Comparison of ENCODE assay signal across 10 cellular contexts in the genomic region with DNA sequence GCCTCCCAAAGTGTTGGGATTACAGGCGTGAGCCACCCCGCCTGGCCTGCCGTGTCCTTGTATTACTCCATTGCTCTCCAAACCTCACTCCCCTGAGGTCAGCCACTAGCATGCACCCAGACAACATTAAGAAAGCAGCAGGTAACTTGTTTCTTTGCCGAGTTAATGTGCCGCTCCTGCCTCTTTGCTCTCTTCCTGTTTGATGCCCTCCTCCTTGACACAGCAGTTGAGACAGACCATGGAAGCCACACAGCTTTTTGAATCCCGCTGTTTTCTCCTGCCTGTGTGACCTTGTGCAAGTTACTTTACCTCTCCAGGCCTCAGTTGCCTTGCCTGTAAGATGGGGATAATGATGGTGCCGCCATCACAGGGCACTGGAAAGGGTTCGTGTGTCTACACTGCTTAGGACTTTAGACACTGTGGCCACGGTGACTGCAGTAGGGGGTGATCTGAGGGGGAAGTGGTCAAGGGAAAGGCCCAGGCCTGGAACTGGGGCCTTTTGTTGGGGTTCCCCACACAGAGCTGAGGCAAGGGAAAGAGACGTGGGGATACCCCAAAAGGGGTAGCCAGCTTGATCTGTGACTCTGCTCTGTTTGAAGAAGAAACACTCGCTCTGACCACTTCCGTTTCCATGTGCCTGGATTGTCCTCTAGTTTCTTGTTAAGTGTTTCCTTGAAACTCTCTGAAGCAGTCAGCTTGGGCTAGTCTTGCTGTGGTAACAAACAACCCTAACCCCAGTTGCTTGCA.
A peak's percentile ranks its signal among the peaks of the same experiment; 100 is the strongest.
DNase-seq lines count a peak whose midpoint lies in the region; ATAC-seq lines count a peak whose summit lies in the region.
"Had no signal": no experiment of that assay in that cellular context is flagged by ENCODE, and none has a peak within 500 bp of the region (broad histone marks: within the 10 kb centered on the region; RNA-seq: fewer than 3 reads in every experiment).

No MANE protein-coding gene starts in this region.

- H3K9me3 ChIP-seq in naive thymus-derived CD4-positive, alpha-beta T cell (ENCODE audit: control insufficient read depth in 2 of 3, low read length in 3 of 3): no peaks in the 10 kb centered on the region
- H3K9me3 ChIP-seq: uterus had no signal

- no peak for DNase-seq in naive thymus-derived CD4-positive, alpha-beta T cell
- DNase-seq in HK-2 (ENCODE audit: unreplicated experiment) (no peak), dedifferentiated amniotic fluid mesenchymal stem cell (ENCODE audit: extremely low spot score) (no peak), NCI-H2171 treated with DMSO at 0.1 percent for 48 hours (lab: John Stamatoyannopoulos, UW) (no peak), left lobe of liver (ENCODE audit: low spot score) (no peak)
- DNase-seq: GDM1, uterus had no signal

- no peak overlapping the region for H3K27ac ChIP-seq in naive thymus-derived CD4-positive, alpha-beta T cell (ENCODE audit: low read depth, low read length)
- H3K27ac ChIP-seq: uterus had no signal

- no peak overlapping the region for H3K4me3 ChIP-seq in naive thymus-derived CD4-positive, alpha-beta T cell (ENCODE audit: low read length)
- H3K4me3 ChIP-seq: uterus had no signal

- POLR2A ChIA-PET in naive thymus-derived CD4-positive, alpha-beta T cell (lab: Charles Lee): interaction anchor here (0.6 to 1.6 kb wide), 2 partner anchors 14 to 302 kb away, joined by 3 to 4 read pairs; no protein-coding TSS in a partner anchor

- CTCF ChIA-PET in naive thymus-derived CD4-positive, alpha-beta T cell (lab: Charles Lee): interaction anchor here (0.9 kb wide), 1 partner anchor 19 kb away, joined by 3 read pairs; no protein-coding TSS in a partner anchor

- ATAC-seq in GM18858 (IDR thresholded peaks at IDR 0.05; ENCODE audit: unreplicated experiment) (peak; percentile 57), GM21717 (IDR thresholded peaks at IDR 0.05; ENCODE audit: unreplicated experiment) (peak; percentile 51), HG03565 (IDR thresholded peaks at IDR 0.05; ENCODE audit: unreplicated experiment) (peak; percentile 47), left lobe of liver (no peak)
- peak; percentile 46 for ATAC-seq in naive thymus-derived CD4-positive, alpha-beta T cell

- no peaks in the 10 kb centered on the region for H3K36me3 ChIP-seq in naive thymus-derived CD4-positive, alpha-beta T cell (ENCODE audit: control insufficient read depth in 2 of 3, insufficient read depth in 3 of 3, low read length in 3 of 3)
- H3K36me3 ChIP-seq: uterus had no signal

- H3K27me3 ChIP-seq in naive thymus-derived CD4-positive, alpha-beta T cell (ENCODE audit: control insufficient read depth in 2 of 2, insufficient read depth in 2 of 2, low read length in 2 of 2): no peaks in the 10 kb centered on the region
- H3K27me3 ChIP-seq: uterus had no signal

- peak overlapping the region; percentile 7 to 83 (median 60) for H3K4me3 Mint-ChIP-seq in naive thymus-derived CD4-positive, alpha-beta T cell

- H3K27me3 Mint-ChIP-seq in naive thymus-derived CD4-positive, alpha-beta T cell: peaks cover 0 to 17% (median 0%) of the 10 kb centered on the region in 5 donors

- H3K4me1 ChIP-seq in naive thymus-derived CD4-positive, alpha-beta T cell (ENCODE audit: control insufficient read depth in 2 of 2, insufficient read depth in 2 of 2, low read length in 2 of 2): peaks cover 66 to 81% of the 10 kb centered on the region in 2 donors

- H3K27ac Mint-ChIP-seq in naive thymus-derived CD4-positive, alpha-beta T cell: peak overlapping the region in 7 of 9 donors; percentile 21 to 91 (median 68)

- H3K4me1 Mint-ChIP-seq in naive thymus-derived CD4-positive, alpha-beta T cell: peaks cover 66 to 97% (median 90%) of the 10 kb centered on the region in 7 donors

- H3K36me3 Mint-ChIP-seq in naive thymus-derived CD4-positive, alpha-beta T cell: peaks cover 7 to 48% (median 19%) of the 10 kb centered on the region in 5 donors

- peaks cover 0 to 9% (median 2%) of the 10 kb centered on the region in 11 donors for H3K9me3 Mint-ChIP-seq in naive thymus-derived CD4-positive, alpha-beta T cell

- intact Hi-C loops in naive thymus-derived CD4-positive, alpha-beta T cell (cut with micrococcal nuclease): no loop called here
